ENCODE assay signal across 9 cellular contexts in genomic region chr1:9239622-9240401, GRCh38. TPM values are rescaled to one million over a fixed set of nuclear protein-coding genes. Genes with fewer than 3 reads are reported as not detected.
DNase-seq lines count a peak whose midpoint lies in the region; ATAC-seq and TF ChIP-seq lines count a peak whose summit lies in the region.
"Had no signal": no experiment of that assay in that cellular context is flagged by ENCODE, and none has a peak within 500 bp of the region (broad histone marks: within the 10 kb centered on the region; RNA-seq: fewer than 3 reads in every experiment).

No MANE protein-coding gene starts in this region.

- no peak overlapping the region for H3K4me3 Mint-ChIP-seq in Caco-2 (ENCODE audit: unreplicated experiment)

- no TSS peak for BruUV-seq in Caco-2 (replicated peaks; lab: Mats Ljungman, UMichigan)

- CTCF ChIA-PET in Caco-2 (lab: Charles Lee): no interaction called here

- no peak overlapping the region for H2AFZ ChIP-seq in DND-41 (ENCODE audit: low read depth, low read length)

- intact Hi-C loops in Caco-2 (cut with micrococcal nuclease; ENCODE audit: unreplicated experiment): no loop called here

- no peaks in the 10 kb centered on the region for H3K27me3 Mint-ChIP-seq in Caco-2 (ENCODE audit: insufficient read depth, unreplicated experiment)

- DNase-seq in DND-41: peak; percentile 94
- peak; percentile 72 for DNase-seq in KG1 (lab: John Stamatoyannopoulos, UW)
- DNase-seq in activated T-cell treated with anti-CD3 and anti-CD28 coated beads for 24 hours (ENCODE audit: low read depth): peak; percentile 20
- peak; percentile 80 for DNase-seq in retinal pigment epithelial cell (ENCODE audit: low read depth)
- DNase-seq in Caco-2: no peak
- no peak for DNase-seq in BE2C

- H3K4me1 ChIP-seq in DND-41 (ENCODE audit: insufficient read depth, low read length): peaks cover 94% of the 10 kb centered on the region
- H3K4me1 ChIP-seq in gastroesophageal sphincter: peaks cover 2 to 97% (median 66%) of the 10 kb centered on the region in 3 donors
- H3K4me1 ChIP-seq in Caco-2: 0 out of 2 replicates have a peak, but pooled peaks cover 5% of the 10 kb centered on the region
- H3K4me1 ChIP-seq in BE2C: no peaks in the 10 kb centered on the region

- peak overlapping the region; percentile 47 for H3K9ac ChIP-seq in DND-41 (ENCODE audit: low read depth, low read length)

- peak in 1 of 2 donors; percentile 10 for TF ChIP-seq POLR2A in gastroesophageal sphincter (IDR thresholded peaks at IDR 0.05)

- no peaks in the 10 kb centered on the region for H3K9me3 Mint-ChIP-seq in Caco-2 (ENCODE audit: unreplicated experiment)

- H3K36me3 ChIP-seq in DND-41 (ENCODE audit: insufficient read depth, low read length): peaks cover 45% of the 10 kb centered on the region
- H3K36me3 ChIP-seq in gastroesophageal sphincter: no peaks in the 10 kb centered on the region
- H3K36me3 ChIP-seq in Caco-2 (ENCODE audit: control insufficient read depth, insufficient read depth, low read length): no peaks in the 10 kb centered on the region; the same call in 1 of the 2 replicates
- H3K36me3 ChIP-seq in BE2C: no peaks in the 10 kb centered on the region

- peak; percentile 84 for ATAC-seq in DND-41 (ENCODE audit: insufficient read depth, low read depth)
- peak; percentile 32 for ATAC-seq in gastroesophageal sphincter
- no peak for ATAC-seq in GM19395 (IDR thresholded peaks at IDR 0.05; ENCODE audit: unreplicated experiment)

- TF ChIP-seq EP300 in gastroesophageal sphincter (IDR thresholded peaks at IDR 0.05): no peak

- no peaks in the 10 kb centered on the region for H3K27me3 ChIP-seq in DND-41 (ENCODE audit: insufficient read depth, low read length, poor library complexity)
- no peaks in the 10 kb centered on the region for H3K27me3 ChIP-seq in gastroesophageal sphincter
- H3K27me3 ChIP-seq in Caco-2 (replicated peaks; ENCODE audit: control insufficient read depth, insufficient read depth, low read length): no peaks in the 10 kb centered on the region
- H3K27me3 ChIP-seq in BE2C: no peaks in the 10 kb centered on the region

- POLR2A ChIA-PET in Caco-2 (lab: Charles Lee): no interaction called here

- H3K4me1 Mint-ChIP-seq in Caco-2 (ENCODE audit: low read depth, unreplicated experiment): peaks cover 17% of the 10 kb centered on the region

- H3K27ac ChIP-seq in DND-41 (ENCODE audit: low read length): peak overlapping the region; percentile 98
- H3K27ac ChIP-seq in gastroesophageal sphincter: peak overlapping the region; percentile 67 to 87 (median 84)
- H3K27ac ChIP-seq: epithelial cell of prostate had no signal

- peaks cover 85% of the 10 kb centered on the region for H3K79me2 ChIP-seq in DND-41 (ENCODE audit: insufficient read depth, low read length)

- H3K4me3 ChIP-seq in DND-41 (ENCODE audit: low read depth in 1 of 2, low read length in 2 of 2): peak overlapping the region in 1 of 2 experiments; percentile 35; a peak in 2 of 4 replicates
- peak overlapping the region in 1 of 2 donors; percentile 18 for H3K4me3 ChIP-seq in gastroesophageal sphincter
- peak overlapping the region; percentile 0 for H3K4me3 ChIP-seq in retinal pigment epithelial cell (ENCODE audit: low read length)
- H3K4me3 ChIP-seq in Caco-2 (ENCODE audit: low read depth, low read length): no peak overlapping the region
- H3K4me3 ChIP-seq in BE2C (ENCODE audit: low read depth, low read length): no peak overlapping the region

- peak overlapping the region; percentile 91 for H3K4me2 ChIP-seq in DND-41 (ENCODE audit: insufficient read depth, low read length)

- no peak overlapping the region for H3K27ac Mint-ChIP-seq in Caco-2 (ENCODE audit: unreplicated experiment)

- 37 to 47% methylated on average over 6 to 10 of the region's 16 CpGs for WGBS in gastroesophageal sphincter (ENCODE audit: low coverage in 1 of 2), 2 donors

- no peaks in the 10 kb centered on the region for H4K20me1 ChIP-seq in DND-41 (ENCODE audit: insufficient read depth, low read length)

- no peaks in the 10 kb centered on the region for H3K9me3 ChIP-seq in DND-41 (ENCODE audit: insufficient read depth, low read length, severe bottlenecking)
- no peaks in the 10 kb centered on the region for H3K9me3 ChIP-seq in gastroesophageal sphincter
- H3K9me3 ChIP-seq in Caco-2: no peaks in the 10 kb centered on the region
- H3K9me3 ChIP-seq in BE2C: no peaks in the 10 kb centered on the region

- peaks cover 4% of the 10 kb centered on the region for H3K36me3 Mint-ChIP-seq in Caco-2 (ENCODE audit: insufficient read depth, unreplicated experiment)

- TF ChIP-seq CTCF in DND-41 (IDR thresholded peaks at IDR 0.05; ENCODE audit: borderline replicate concordance, extremely low read depth, low read length, poor library complexity, severe bottlenecking) (no peak), gastroesophageal sphincter (IDR thresholded peaks at IDR 0.05) (no peak), retinal pigment epithelial cell (conservative IDR thresholded peaks at IDR 0.05; ENCODE audit: low read depth, low read length) (no peak), Caco-2 (IDR thresholded peaks at IDR 0.05; ENCODE audit: insufficient read depth in 1 of 2, low read depth in 1 of 2, low read length in 1 of 2, severe bottlenecking in 1 of 2, unreplicated experiment in 1 of 2) (no peak), BE2C (IDR thresholded peaks at IDR 0.05; ENCODE audit: low read depth, low read length) (no peak)

RNA-seq across cellular contexts. Expression of gene H6PD, which starts 5.2 kb away (rescaled TPM):
- total RNA-seq in gastroesophageal sphincter (10 to 100 TPM; 27.0 to 62.2 (median 44.0) TPM), Caco-2 (2022) (10.1 and 13.0 TPM in 2 replicates)
- polyA plus RNA-seq in BE2C (2012; ENCODE audit: insufficient read depth, insufficient read length, low read depth): 0.60 TPM

RNA-seq across cellular contexts. Expression of gene SPSB1, which starts 52.9 kb away (rescaled TPM):
- total RNA-seq in gastroesophageal sphincter (100 to 1,000 TPM in 2 of 4 donors, 10 to 100 TPM in 2; 56.3 to 111 (median 99.5) TPM), Caco-2 (2022) (12.8 and 18.2 TPM in 2 replicates)
- polyA plus RNA-seq in BE2C (2012; ENCODE audit: insufficient read depth, insufficient read length, low read depth): 8.9 TPM

Comparison
In these comparisons a context has a peak if more than half of its experiments do, and no peak if none do; other contexts are left out.
1. DNase-seq: peak in DND-41 (single experiment), KG1 (single experiment), activated T-cell treated with anti-CD3 and anti-CD28 coated beads for 24 hours (single experiment) and retinal pigment epithelial cell (single experiment); none in Caco-2 (0 of 2) and BE2C (single experiment).